Comparison of ENCODE assay signal across 13 cellular contexts in the genomic region with DNA sequence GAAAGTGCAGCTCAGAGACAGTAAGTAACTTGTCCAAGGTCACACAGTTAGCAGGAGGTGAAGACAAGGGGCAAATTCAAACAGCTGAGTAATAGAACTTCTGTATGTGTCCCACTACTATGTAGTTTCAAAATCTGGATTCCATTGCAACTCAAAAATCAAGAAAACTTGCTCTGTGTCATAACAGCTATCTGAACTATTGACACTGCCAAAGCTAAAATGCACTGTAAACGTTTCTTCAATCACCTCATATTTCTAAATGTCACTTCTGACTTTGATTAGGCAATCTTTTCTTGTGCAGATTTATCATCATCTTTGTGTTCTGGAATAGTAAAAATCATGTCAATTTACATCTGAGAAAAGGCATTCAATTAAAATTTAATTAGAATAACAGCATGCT.
"Had no signal": no experiment of that assay in that cellular context is flagged by ENCODE, and none has a peak within 500 bp of the region (broad histone marks: within the 10 kb centered on the region; RNA-seq: fewer than 3 reads in every experiment).

No MANE protein-coding gene starts in this region.

- H3K27me3 ChIP-seq: colonic mucosa, esophagus muscularis mucosa, esophagus squamous epithelium, foreskin keratinocyte, gastrocnemius medialis, gastroesophageal sphincter, heart left ventricle, heart right ventricle had no signal

- H3K27ac ChIP-seq: colonic mucosa, coronary artery, dorsolateral prefrontal cortex, epithelial cell of prostate, esophagus muscularis mucosa, esophagus squamous epithelium, foreskin keratinocyte, gastrocnemius medialis, gastroesophageal sphincter, heart left ventricle, heart right ventricle had no signal

- H3K4me3 ChIP-seq: colonic mucosa, coronary artery, dorsolateral prefrontal cortex, esophagus muscularis mucosa, esophagus squamous epithelium, gastrocnemius medialis, gastroesophageal sphincter, heart left ventricle, heart right ventricle had no signal

- H3K36me3 ChIP-seq: colonic mucosa, esophagus muscularis mucosa, esophagus squamous epithelium, gastrocnemius medialis, gastroesophageal sphincter, heart left ventricle, heart right ventricle had no signal

- ATAC-seq: effector memory CD8-positive, alpha-beta T cell; esophagus mucosa; foreskin keratinocyte; gastrocnemius medialis; gastroesophageal sphincter; heart left ventricle; heart right ventricle had no signal

- H3K9me3 ChIP-seq: colonic mucosa, esophagus muscularis mucosa, esophagus squamous epithelium, gastrocnemius medialis, gastroesophageal sphincter, heart right ventricle had no signal
